In genomic region chr10:70272925-70273316, GRCh38 we compare ENCODE assay signal across 8 cellular contexts. TPM values are rescaled to one million over a fixed set of nuclear protein-coding genes. Genes with fewer than 3 reads are reported as not detected.
A peak's percentile ranks its signal among the peaks of the same experiment; 100 is the strongest.
DNase-seq lines count a peak whose midpoint lies in the region; ATAC-seq and TF ChIP-seq lines count a peak whose summit lies in the region.

No MANE protein-coding gene starts in this region.

- no peak overlapping the region for H3K4me2 ChIP-seq in IMR-90 (ENCODE audit: low read depth, low read length)

- no peak overlapping the region for H4K5ac ChIP-seq in IMR-90 (ENCODE audit: low read depth, low read length)

- H2BK120ac ChIP-seq in IMR-90 (ENCODE audit: low read depth, low read length), result no peak overlapping the region

- no peaks in the 10 kb centered on the region; the same call in 1 of the 2 replicates for H4K20me1 ChIP-seq in IMR-90 (ENCODE audit: insufficient read depth, low read length)

- no peak overlapping the region for H3K4me3 ChIP-seq in CD8-positive, alpha-beta T cell (ENCODE audit: low read depth, low read length)
- H3K4me3 ChIP-seq in IMR-90 (ENCODE audit: insufficient read depth, low read depth, low read length) (no peak overlapping the region), body of pancreas (no peak overlapping the region)
- no peak overlapping the region for H3K4me3 ChIP-seq in effector memory CD4-positive, alpha-beta T cell (ENCODE audit: insufficient read depth, low read depth, low read length, poor library complexity, severe bottlenecking)

- no peak overlapping the region for H3K4ac ChIP-seq in IMR-90 (ENCODE audit: low read depth, low read length)

- H3K18ac ChIP-seq in IMR-90 (ENCODE audit: low read depth, low read length), result no peak overlapping the region

- H3K36me3 Mint-ChIP-seq in CD8-positive, alpha-beta T cell, result no peaks in the 10 kb centered on the region
- H3K36me3 Mint-ChIP-seq in naive B cell, result no peaks in the 10 kb centered on the region

- no peak overlapping the region for H2BK5ac ChIP-seq in IMR-90 (ENCODE audit: low read depth, low read length, poor library complexity, severe bottlenecking)

- TF ChIP-seq CTCF in CD8-positive, alpha-beta T cell (IDR thresholded peaks at IDR 0.05), result peak; percentile 73
- peak; percentile 54 for TF ChIP-seq CTCF in IMR-90 (conservative IDR thresholded peaks at IDR 0.05; ENCODE audit: low read depth, low read length)
- peak; percentile 36 to 70 (median 63) for TF ChIP-seq CTCF in body of pancreas (IDR thresholded peaks at IDR 0.05)

- no peak overlapping the region for H2BK15ac ChIP-seq in IMR-90 (ENCODE audit: low read depth, low read length)

- H3K27ac ChIP-seq in CD8-positive, alpha-beta T cell (ENCODE audit: low read depth, low read length), result no peak overlapping the region
- H3K27ac ChIP-seq in IMR-90 (ENCODE audit: insufficient read depth, low read length), result no peak overlapping the region
- H3K27ac ChIP-seq in body of pancreas, result no peak overlapping the region
- H3K27ac ChIP-seq in effector memory CD4-positive, alpha-beta T cell (ENCODE audit: insufficient read depth, low read length, poor library complexity, severe bottlenecking), result no peak overlapping the region

- TF ChIP-seq RAD21 in IMR-90 (IDR thresholded peaks at IDR 0.05; ENCODE audit: low read length), result peak; percentile 43

- peak overlapping the region; percentile 57 for H3K4me3 Mint-ChIP-seq in CD8-positive, alpha-beta T cell
- H3K4me3 Mint-ChIP-seq in naive B cell, result peak overlapping the region in 6 of 8 donors; percentile 12 to 70 (median 41)

- H3K9me3 Mint-ChIP-seq in CD8-positive, alpha-beta T cell, result peaks cover 5% of the 10 kb centered on the region
- peaks cover 0 to 6% (median 1%) of the 10 kb centered on the region in 7 donors for H3K9me3 Mint-ChIP-seq in naive B cell

- ATAC-seq in CD8-positive, alpha-beta T cell, result peak; percentile 86
- ATAC-seq in IMR-90 (ENCODE audit: low read depth) (peak; percentile 58), body of pancreas (peak; percentile 78), naive B cell (ENCODE audit: low read depth in 2 of 2) (peak; percentile 86 to 90)

- no peak for DNase-seq in CD8-positive, alpha-beta T cell
- peak; percentile 41 for DNase-seq in IMR-90
- DNase-seq in body of pancreas, result no peak
- DNase-seq in naive B cell, result peak; percentile 17
- no peak for DNase-seq in hippocampal formation (lab: John Stamatoyannopoulos, UW)
- DNase-seq in effector memory CD4-positive, alpha-beta T cell, result no peak
- DNase-seq in NCI-H1105 (lab: John Stamatoyannopoulos, UW), result no peak

- no peak overlapping the region for H3K56ac ChIP-seq in IMR-90 (ENCODE audit: extremely low read depth, insufficient read depth, low read length)

- dilution Hi-C loops in IMR-90 (cut with HindIII; ENCODE audit: low sequenced_read_pairs, unreplicated experiment), result no loop called here

- POLR2A ChIA-PET in CD8-positive, alpha-beta T cell (lab: Charles Lee), result no interaction called here
- POLR2A ChIA-PET in IMR-90 (lab: Charles Lee; ENCODE audit: unreplicated experiment), result no interaction called here

- no peaks in the 10 kb centered on the region for H3K79me1 ChIP-seq in IMR-90 (ENCODE audit: low read depth in 1 of 2, low read length in 2 of 2)

- CTCF ChIA-PET in CD8-positive, alpha-beta T cell (lab: Charles Lee), result interaction anchor here (0.7 to 8.1 kb wide), 18 partner anchors 9 to 289 kb away, joined by 3 to 53 read pairs (median 4); partner anchors contain the start of gene PPA1
- CTCF ChIA-PET in IMR-90 (lab: Yijun Ruan, JAX), result interaction anchor here (0.5 to 1.1 kb wide), 4 partner anchors 24 to 94 kb away, joined by 3 to 4 read pairs (median 3); no protein-coding TSS in a partner anchor

- no CpG with 5 or more reads among the region's 4 CpGs for WGBS in IMR-90 (ENCODE audit: extremely low coverage in 2 of 2, insufficient read length in 1 of 2), 2 experiments
- WGBS in body of pancreas, 2 donors, result 3 to 5% methylated on average over 4 of the region's 4 CpGs

- no peak overlapping the region for H2AFZ ChIP-seq in IMR-90 (replicated peaks; ENCODE audit: low read length, poor library complexity)

- no peak overlapping the region for H4K91ac ChIP-seq in IMR-90 (ENCODE audit: insufficient read depth, low read depth, low read length)

- H3K9me1 ChIP-seq in IMR-90 (ENCODE audit: insufficient read depth, low read length), result no peaks in the 10 kb centered on the region

- H3K9ac ChIP-seq in IMR-90 (ENCODE audit: low read depth, low read length), result no peak overlapping the region

- no peaks in the 10 kb centered on the region for H3K27me3 Mint-ChIP-seq in CD8-positive, alpha-beta T cell (ENCODE audit: low read depth)
- H3K27me3 Mint-ChIP-seq in naive B cell, result peaks cover 0 to 8% (median 4%) of the 10 kb centered on the region in 3 donors

- H2AK5ac ChIP-seq in IMR-90 (ENCODE audit: low read depth, low read length), result no peak overlapping the region

- no peak overlapping the region for H4K8ac ChIP-seq in IMR-90 (ENCODE audit: low read depth in 2 of 2, low read length in 2 of 2)

- intact Hi-C loops in CD8-positive, alpha-beta T cell (cut with DNase I, micrococcal nuclease), result loop anchor here (1.0 to 10.0 kb wide), 3 partner anchors 48 to 91 kb away; no protein-coding TSS in a partner anchor
- intact Hi-C loops in IMR-90 (cut with micrococcal nuclease), result no loop called here
- intact Hi-C loops in body of pancreas (cut with DNase I), result no loop called here

- no peak overlapping the region for H3K14ac ChIP-seq in IMR-90 (replicated peaks; ENCODE audit: low read depth, low read length)

- peaks cover 9% of the 10 kb centered on the region for H3K4me1 Mint-ChIP-seq in CD8-positive, alpha-beta T cell (ENCODE audit: low read depth)
- peaks cover 4 to 25% (median 10%) of the 10 kb centered on the region in 3 donors for H3K4me1 Mint-ChIP-seq in naive B cell

- H3K27me3 ChIP-seq in CD8-positive, alpha-beta T cell (ENCODE audit: insufficient read depth, low read length), result no peaks in the 10 kb centered on the region
- H3K27me3 ChIP-seq in IMR-90 (ENCODE audit: control insufficient read depth, insufficient read depth, low read length) (no peaks in the 10 kb centered on the region), body of pancreas (no peaks in the 10 kb centered on the region)
- H3K27me3 ChIP-seq in effector memory CD4-positive, alpha-beta T cell (replicated peaks; ENCODE audit: control insufficient read depth, insufficient read depth, low read length, poor library complexity, severe bottlenecking), result no peaks in the 10 kb centered on the region

- H3K4me1 ChIP-seq in CD8-positive, alpha-beta T cell (ENCODE audit: insufficient read depth, low read length), result no peaks in the 10 kb centered on the region
- H3K4me1 ChIP-seq in IMR-90 (ENCODE audit: control insufficient read depth, insufficient read depth, low read length), result peaks cover 3% of the 10 kb centered on the region; the same call in 1 of the 2 replicates
- H3K4me1 ChIP-seq in body of pancreas, result no peaks in the 10 kb centered on the region
- no peaks in the 10 kb centered on the region for H3K4me1 ChIP-seq in effector memory CD4-positive, alpha-beta T cell (ENCODE audit: control insufficient read depth, insufficient read depth, low read length, poor library complexity, severe bottlenecking)

- no peak overlapping the region for H2AK9ac ChIP-seq in IMR-90 (replicated peaks; ENCODE audit: low read depth, low read length, poor library complexity)

- in situ Hi-C loops in IMR-90 (cut with MboI; ENCODE audit: low sequenced_read_pairs), result no loop called here

- H3K36me3 ChIP-seq in CD8-positive, alpha-beta T cell (ENCODE audit: insufficient read depth, low read length), result no peaks in the 10 kb centered on the region
- H3K36me3 ChIP-seq in IMR-90 (ENCODE audit: control insufficient read depth, insufficient read depth, low read length), result no peaks in the 10 kb centered on the region
- H3K36me3 ChIP-seq in body of pancreas (replicated peaks in 1 of 2; ENCODE audit: insufficient read depth in 1 of 2, low read depth in 2 of 2), result no peaks in the 10 kb centered on the region
- H3K36me3 ChIP-seq in effector memory CD4-positive, alpha-beta T cell (ENCODE audit: control insufficient read depth, insufficient read depth, low read length), result no peaks in the 10 kb centered on the region

- BruUV-seq in IMR-90 (replicated peaks; lab: Mats Ljungman, UMichigan), result no TSS peak

- H3K27ac Mint-ChIP-seq in CD8-positive, alpha-beta T cell, result no peak overlapping the region
- H3K27ac Mint-ChIP-seq in naive B cell, result peak overlapping the region in 1 of 6 donors; percentile 72

- no peaks in the 10 kb centered on the region for H3K9me3 ChIP-seq in CD8-positive, alpha-beta T cell (ENCODE audit: low read length)
- H3K9me3 ChIP-seq in IMR-90 (ENCODE audit: control insufficient read depth, insufficient read depth, low read length), result peaks cover 3% of the 10 kb centered on the region
- no peaks in the 10 kb centered on the region for H3K9me3 ChIP-seq in body of pancreas
- no peaks in the 10 kb centered on the region for H3K9me3 ChIP-seq in effector memory CD4-positive, alpha-beta T cell (ENCODE audit: control insufficient read depth, low read length)

- TF ChIP-seq POLR2A in GM19099 (IDR thresholded peaks at IDR 0.05; ENCODE audit: extremely low read depth, insufficient read length, low read depth) (peak; percentile 25), IMR-90 (IDR thresholded peaks at IDR 0.05; ENCODE audit: low read depth, low read length) (no peak), body of pancreas (IDR thresholded peaks at IDR 0.05) (no peak)

- H3K23ac ChIP-seq in IMR-90 (ENCODE audit: low read depth, low read length), result no peak overlapping the region

- H2BK20ac ChIP-seq in IMR-90 (ENCODE audit: low read depth, low read length), result no peak overlapping the region

TF ChIP-seq in IMR-90, 13 proteins besides CTCF, POLR2A, EP300 and RAD21:
- TF ChIP-seq MXI1 (IDR thresholded peaks at IDR 0.05; ENCODE audit: borderline replicate concordance, low read depth, low read length), result no peak
- TF ChIP-seq SMC3 (IDR thresholded peaks at IDR 0.05; ENCODE audit: low read depth, low read length), result 0 out of 2 replicates have a peak, but pooled peaks have one; percentile 23
TF ChIP-seq in IMR-90: peak in this region for 1.

RNA-seq across cellular contexts. Expression of gene NPFFR1, which starts 10.9 kb away (rescaled TPM):
- total RNA-seq in CD8-positive, alpha-beta T cell, result not detected
- total RNA-seq in IMR-90 (2012; rRNA removed), result not detected in 2 replicates
- polyA plus RNA-seq in IMR-90 (2012; rRNA removed), result not detected in 2 replicates
- not detected in 2 replicates for polyA plus RNA-seq in IMR-90 (2012; cell fraction: cytosol; rRNA removed)
- polyA plus RNA-seq in IMR-90 (2012; cell fraction: nucleus; rRNA removed; ENCODE audit: low replicate concordance), result 0.01 TPM in 1 of 2 replicates, not detected in the other
- total RNA-seq in body of pancreas, result not detected
- not detected for polyA plus RNA-seq in naive B cell (ENCODE audit: low read depth in 6 of 6)

RNA-seq across cellular contexts. Expression of gene PPA1, which starts 39.7 kb away (rescaled TPM):
- total RNA-seq in CD8-positive, alpha-beta T cell, result 10 to 100 TPM; 79.9 to 83.1 TPM
- 102 and 211 TPM in 2 replicates for total RNA-seq in IMR-90 (2012; rRNA removed)
- polyA plus RNA-seq in IMR-90 (2012; rRNA removed), result 69.4 and 78.6 TPM in 2 replicates
- 32.2 and 54.5 TPM in 2 replicates for polyA plus RNA-seq in IMR-90 (2012; cell fraction: cytosol; rRNA removed)
- 15.3 and 36.3 TPM in 2 replicates for polyA plus RNA-seq in IMR-90 (2012; cell fraction: nucleus; rRNA removed; ENCODE audit: low replicate concordance)
- total RNA-seq in body of pancreas, result 100 to 1,000 TPM; 101 to 108 TPM
- 100 to 1,000 TPM in 3 of 6 donors, 10 to 100 TPM in 3; 59.7 to 152 (median 97.0) TPM for polyA plus RNA-seq in naive B cell (ENCODE audit: low read depth in 6 of 6)

Comparison
In these comparisons a context has a peak if more than half of its experiments do, and no peak if none do; other contexts are left out.
1. DNase-seq: peak in IMR-90 (single experiment) and naive B cell (single experiment); none in CD8-positive, alpha-beta T cell (0 of 7), body of pancreas (0 of 4), hippocampal formation (0 of 2), effector memory CD4-positive, alpha-beta T cell (0 of 3) and NCI-H1105 (single experiment).
2. intact Hi-C loops: an anchor here in CD8-positive, alpha-beta T cell (1.0 to 10.0 kb wide); none called in IMR-90 and body of pancreas.
3. Peak in every context shown above with its lines, with median percentiles within 50 percentile points of each other: ATAC-seq and CTCF ChIP-seq.